8 cellular contexts compared by ENCODE assay signal in the genomic region with DNA sequence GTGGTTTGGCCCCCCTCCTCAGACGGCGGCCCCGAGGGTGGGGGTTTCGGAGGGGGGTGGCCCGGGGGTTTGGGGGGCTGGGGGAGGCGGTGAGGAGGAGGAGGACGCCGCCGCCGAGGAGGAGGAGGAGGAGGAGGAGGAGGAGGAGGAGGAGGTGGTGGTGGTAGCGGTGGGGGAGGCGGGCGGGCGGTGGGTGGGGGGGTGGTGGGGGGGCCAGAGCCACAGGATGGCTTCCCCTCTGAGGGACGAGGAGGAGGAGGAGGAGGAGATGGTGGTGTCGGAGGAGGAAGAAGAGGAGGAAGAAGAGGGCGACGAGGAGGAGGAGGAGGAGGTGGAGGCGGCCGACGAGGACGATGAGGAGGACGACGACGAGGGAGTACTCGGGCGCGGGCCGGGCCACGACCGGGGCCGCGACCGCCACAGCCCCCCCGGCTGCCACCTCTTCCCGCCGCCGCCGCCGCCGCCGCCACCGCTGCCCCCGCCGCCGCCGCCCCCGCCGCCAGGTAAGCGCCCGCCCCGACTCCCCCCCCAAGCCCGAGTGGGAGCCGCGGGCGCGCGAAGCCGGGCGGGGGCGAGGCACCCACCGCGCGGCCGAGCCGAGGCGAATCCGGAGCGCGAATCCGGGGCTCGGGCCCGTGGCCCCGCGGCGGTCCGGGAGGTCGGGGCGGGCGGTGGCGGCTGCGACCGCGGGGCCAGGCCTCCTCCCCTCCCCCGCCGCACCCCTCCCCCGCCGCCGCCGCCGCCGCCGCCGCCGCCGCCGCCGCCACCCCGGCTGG. TPM values are rescaled to one million over a fixed set of nuclear protein-coding genes. Genes with fewer than 3 reads are reported as not detected.
DNase-seq lines count a peak whose midpoint lies in the region; ATAC-seq and TF ChIP-seq lines count a peak whose summit lies in the region.

No MANE protein-coding gene starts in this region.

- H3K27ac ChIP-seq in CD4-positive, alpha-beta T cell (ENCODE audit: low read depth, low read length) = peak overlapping the region; percentile 96

- peak in 9 of 10 experiments; percentile 16 to 55 (median 32) for DNase-seq in CD4-positive, alpha-beta T cell
- DNase-seq in HuH-7.5 (ENCODE audit: low spot score) (peak; percentile 39), activated T-cell treated with anti-CD3 and anti-CD28 coated beads for 48 hours (ENCODE audit: low read depth) (peak; percentile 15), fibroblast of mammary gland (ENCODE audit: low read depth) (no peak), retinal pigment epithelial cell (ENCODE audit: low read depth) (no peak), SHP77 treated with DMSO at 0.1 percent for 48 hours (lab: John Stamatoyannopoulos, UW) (no peak), superior temporal gyrus (ENCODE audit: extremely low spot score) (no peak)

- no peaks in the 10 kb centered on the region for H3K27me3 ChIP-seq in CD4-positive, alpha-beta T cell (ENCODE audit: control insufficient read depth, insufficient read depth, low read length)

- ATAC-seq in CD4-positive, alpha-beta T cell (ENCODE audit: poor library complexity) = no peak
- no peak for ATAC-seq in GM21381 (IDR thresholded peaks at IDR 0.05; ENCODE audit: unreplicated experiment)

- H3K36me3 Mint-ChIP-seq in CD4-positive, alpha-beta T cell (ENCODE audit: low read depth) = peaks cover 4% of the 10 kb centered on the region

- H3K9me3 Mint-ChIP-seq in CD4-positive, alpha-beta T cell = no peaks in the 10 kb centered on the region

- no peak for TF ChIP-seq CTCF in CD4-positive, alpha-beta T cell (IDR thresholded peaks at IDR 0.05)
- TF ChIP-seq CTCF in fibroblast of mammary gland (conservative IDR thresholded peaks at IDR 0.05; ENCODE audit: control insufficient read depth, insufficient read depth, low read depth, low read length) (no peak), retinal pigment epithelial cell (conservative IDR thresholded peaks at IDR 0.05; ENCODE audit: low read depth, low read length) (no peak)

- no peaks in the 10 kb centered on the region for H3K27me3 Mint-ChIP-seq in CD4-positive, alpha-beta T cell

- H3K4me3 ChIP-seq in fibroblast of mammary gland (ENCODE audit: control insufficient read depth, low read depth, low read length) (peak overlapping the region; percentile 75), retinal pigment epithelial cell (ENCODE audit: low read length) (peak overlapping the region; percentile 79)

- POLR2A ChIA-PET in CD4-positive, alpha-beta T cell (lab: Charles Lee) = interaction anchor here (0.6 to 2.3 kb wide), 6 partner anchors 16 to 273 kb away, joined by 3 to 13 read pairs (median 6); partner anchors contain the start of genes CNTROB, NAA38, TP53 and TRAPPC1

- H3K4me3 Mint-ChIP-seq in CD4-positive, alpha-beta T cell = peak overlapping the region; percentile 74

- no peaks in the 10 kb centered on the region for H3K9me3 ChIP-seq in CD4-positive, alpha-beta T cell (ENCODE audit: control insufficient read depth, low read length)

- H3K4me1 Mint-ChIP-seq in CD4-positive, alpha-beta T cell (ENCODE audit: low read depth) = peaks cover 6% of the 10 kb centered on the region

- no peak overlapping the region for H3K27ac Mint-ChIP-seq in CD4-positive, alpha-beta T cell

- CTCF ChIA-PET in CD4-positive, alpha-beta T cell (lab: Charles Lee) = interaction anchor here (1.0 kb wide), 1 partner anchor 49 kb away, joined by 3 read pairs; no protein-coding TSS in a partner anchor

- intact Hi-C loops in CD4-positive, alpha-beta T cell (cut with DNase I, micrococcal nuclease) = loop anchor here in 1 of 2 experiments (5.0 kb wide), 1 partner anchor 48 kb away; the partner anchor contains the start of genes CNTROB and TRAPPC1

RNA-seq across cellular contexts. Expression of gene CHD3, which starts 3.8 kb away (rescaled TPM):
- 100 to 1,000 TPM; 263 to 297 TPM for total RNA-seq in CD4-positive, alpha-beta T cell

RNA-seq across cellular contexts. Expression of gene CYB5D1, which starts 27.0 kb away (rescaled TPM):
- total RNA-seq in CD4-positive, alpha-beta T cell = 1 to 10 TPM; 8.7 TPM

RNA-seq across cellular contexts. Expression of gene NAA38, which starts 27.4 kb away (rescaled TPM):
- 10 to 100 TPM; 15.4 to 16.3 TPM for total RNA-seq in CD4-positive, alpha-beta T cell

RNA-seq across cellular contexts. Expression of gene TMEM88, which starts 29.9 kb away (rescaled TPM):
- 10 to 100 TPM; 29.3 to 29.6 TPM for total RNA-seq in CD4-positive, alpha-beta T cell

RNA-seq across cellular contexts. Expression of gene RNF227, which starts 31.3 kb away (rescaled TPM):
- 1 to 10 TPM; 3.2 to 3.5 TPM for total RNA-seq in CD4-positive, alpha-beta T cell

Comparison
In these comparisons a context has a peak if more than half of its experiments do, and no peak if none do; other contexts are left out.
1. DNase-seq: peak in CD4-positive, alpha-beta T cell (9 of 10), HuH-7.5 (single experiment) and activated T-cell treated with anti-CD3 and anti-CD28 coated beads for 48 hours (single experiment); none in fibroblast of mammary gland (single experiment), retinal pigment epithelial cell (single experiment), SHP77 treated with DMSO at 0.1 percent for 48 hours (single experiment) and superior temporal gyrus (single experiment).